ENCODE assay signal across 9 cellular contexts in the genomic region with DNA sequence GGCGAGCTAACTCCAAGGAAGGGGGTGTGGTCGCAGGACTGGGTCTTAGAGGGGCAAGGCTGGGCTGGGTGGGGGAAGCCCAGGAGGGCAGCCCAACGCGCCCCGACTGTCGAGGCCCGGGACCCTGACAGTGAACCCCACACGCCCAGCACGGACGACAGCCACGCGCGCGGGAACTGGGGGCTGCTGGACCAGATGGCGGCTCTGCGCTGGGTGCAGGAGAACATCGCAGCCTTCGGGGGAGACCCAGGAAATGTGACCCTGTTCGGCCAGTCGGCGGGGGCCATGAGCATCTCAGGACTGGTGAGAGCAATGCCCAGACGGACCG. TPM values are rescaled to one million over a fixed set of nuclear protein-coding genes. Genes with fewer than 3 reads are reported as not detected.
DNase-seq lines count a peak whose midpoint lies in the region; FAIRE-seq and TF ChIP-seq lines count a peak whose summit lies in the region.
"Had no signal": no experiment of that assay in that cellular context is flagged by ENCODE, and none has a peak within 500 bp of the region (broad histone marks: within the 10 kb centered on the region; RNA-seq: fewer than 3 reads in every experiment).

No MANE protein-coding gene starts in this region.

- H3K36me3 Mint-ChIP-seq in CD4-positive, alpha-beta memory T cell, result peaks cover 0 to 8% of the 10 kb centered on the region in 2 donors
- no peaks in the 10 kb centered on the region for H3K36me3 Mint-ChIP-seq in progenitor cell of endocrine pancreas (ENCODE audit: insufficient read depth)

- no peaks in the 10 kb centered on the region for H3K36me3 ChIP-seq in CD4-positive, alpha-beta memory T cell (ENCODE audit: insufficient read depth, low read length)
- no peaks in the 10 kb centered on the region for H3K36me3 ChIP-seq in Peyer's patch

- no peaks in the 10 kb centered on the region for H3K27me3 ChIP-seq in CD4-positive, alpha-beta memory T cell (ENCODE audit: insufficient read depth, low read length)
- H3K27me3 ChIP-seq in Peyer's patch, result no peaks in the 10 kb centered on the region

- peaks cover 15% of the 10 kb centered on the region for H3K4me1 ChIP-seq in CD4-positive, alpha-beta memory T cell (ENCODE audit: insufficient read depth, low read length)
- peaks cover 0 to 14% (median 7%) of the 10 kb centered on the region in 4 donors for H3K4me1 ChIP-seq in Peyer's patch

- H3K9me3 ChIP-seq in CD4-positive, alpha-beta memory T cell (ENCODE audit: control insufficient read depth in 1 of 2, low read length in 2 of 2), result no peaks in the 10 kb centered on the region
- no peaks in the 10 kb centered on the region for H3K9me3 ChIP-seq in Peyer's patch

- H3K27ac Mint-ChIP-seq in CD4-positive, alpha-beta memory T cell, result no peak overlapping the region
- no peak overlapping the region for H3K27ac Mint-ChIP-seq in progenitor cell of endocrine pancreas

- H3K27ac ChIP-seq in CD4-positive, alpha-beta memory T cell (ENCODE audit: low read depth, low read length), result no peak overlapping the region
- H3K27ac ChIP-seq in Peyer's patch, result peak overlapping the region in 3 of 4 donors; percentile 37 to 69 (median 63)
- H3K27ac ChIP-seq: epithelial cell of prostate had no signal

- H3K27me3 Mint-ChIP-seq in CD4-positive, alpha-beta memory T cell, result no peaks in the 10 kb centered on the region
- H3K27me3 Mint-ChIP-seq in progenitor cell of endocrine pancreas, result peaks cover 63% of the 10 kb centered on the region

- POLR2A ChIA-PET in CD4-positive, alpha-beta memory T cell (lab: Charles Lee; ENCODE audit: partially characterized antibody), result interaction anchor here (0.9 to 2.2 kb wide), 8 partner anchors 12 to 304 kb away, joined by 3 to 11 read pairs (median 4); partner anchors contain the start of gene CBFB

- FAIRE-seq in H54 (lab: Jason Lieb, UNC), result no peak

- peaks cover 0 to 2% (median 0%) of the 10 kb centered on the region in 8 donors for H3K9me3 Mint-ChIP-seq in CD4-positive, alpha-beta memory T cell
- no peaks in the 10 kb centered on the region for H3K9me3 Mint-ChIP-seq in progenitor cell of endocrine pancreas (ENCODE audit: low read depth)

- H3K4me3 Mint-ChIP-seq in CD4-positive, alpha-beta memory T cell, result peak overlapping the region; percentile 15 to 87 (median 63)
- H3K4me3 Mint-ChIP-seq in progenitor cell of endocrine pancreas (ENCODE audit: low read depth), result peak overlapping the region; percentile 14

- CTCF ChIA-PET in CD4-positive, alpha-beta memory T cell (lab: Charles Lee; ENCODE audit: partially characterized antibody), result no interaction called here

- TF ChIP-seq CTCF in Peyer's patch (IDR thresholded peaks at IDR 0.05) (no peak), epithelial cell of esophagus (IDR thresholded peaks at IDR 0.05; ENCODE audit: insufficient read depth, low read depth, low read length, missing control alignments) (no peak), progenitor cell of endocrine pancreas (IDR thresholded peaks at IDR 0.05; ENCODE audit: unreplicated experiment) (no peak)

- no peak for DNase-seq in CD4-positive, alpha-beta memory T cell
- DNase-seq in Peyer's patch (no peak), epithelial cell of esophagus (ENCODE audit: low read depth) (no peak), progenitor cell of endocrine pancreas (ENCODE audit: low spot score, unreplicated experiment) (no peak), H54 (ENCODE audit: insufficient read length, low spot score) (no peak), SW480 (ENCODE audit: low spot score) (no peak), GOT3 (lab: John Stamatoyannopoulos, UW) (no peak)
- no peak for DNase-seq in activated effector memory CD4-positive, alpha-beta T cell treated with anti-CD3 and anti-CD28 coated beads, Interleukin-2, amount 50 U/mL, for 16 hours

- H3K4me3 ChIP-seq in CD4-positive, alpha-beta memory T cell (ENCODE audit: low read length in 2 of 2), result peak overlapping the region in 1 of 2 donors; percentile 50
- H3K4me3 ChIP-seq in Peyer's patch (peak overlapping the region; percentile 53 to 69 (median 62)), epithelial cell of esophagus (ENCODE audit: low read length) (peak overlapping the region; percentile 15)

- peaks cover 5 to 27% (median 18%) of the 10 kb centered on the region in 4 donors for H3K4me1 Mint-ChIP-seq in CD4-positive, alpha-beta memory T cell
- peaks cover 4% of the 10 kb centered on the region for H3K4me1 Mint-ChIP-seq in progenitor cell of endocrine pancreas (ENCODE audit: low read depth)

- intact Hi-C loops in CD4-positive, alpha-beta memory T cell (cut with micrococcal nuclease), result no loop called here

- TF ChIP-seq POLR2A in Peyer's patch (IDR thresholded peaks at IDR 0.05), result no peak
- TF ChIP-seq POLR2A in H54 (IDR thresholded peaks at IDR 0.05; ENCODE audit: low read depth, low read length), result no peak

RNA-seq across cellular contexts. Expression of gene CES4A, which starts 12.7 kb away (rescaled TPM):
- total RNA-seq in CD4-positive, alpha-beta memory T cell, result 10 to 100 TPM; 19.8 to 21.9 TPM
- 10 to 100 TPM in 1 of 2 donors, 1 to 10 TPM in 1; 4.1 to 12.2 TPM for polyA plus RNA-seq in CD4-positive, alpha-beta memory T cell
- total RNA-seq in Peyer's patch, result 10 to 100 TPM; 13.7 to 26.5 (median 17.9) TPM
- 4.6 and 5.2 TPM in 2 replicates for total RNA-seq in progenitor cell of endocrine pancreas

RNA-seq across cellular contexts. Expression of gene CBFB, which starts 27.8 kb away (rescaled TPM):
- 100 to 1,000 TPM; 112 TPM for total RNA-seq in CD4-positive, alpha-beta memory T cell
- 100 to 1,000 TPM; 102 to 108 TPM for polyA plus RNA-seq in CD4-positive, alpha-beta memory T cell
- total RNA-seq in Peyer's patch (10 to 100 TPM; 14.0 to 30.5 (median 26.6) TPM), progenitor cell of endocrine pancreas (86.6 and 87.3 TPM in 2 replicates)

RNA-seq across cellular contexts. Expression of gene CES3, which starts 40.1 kb away (rescaled TPM):
- total RNA-seq in CD4-positive, alpha-beta memory T cell, result under 1 TPM; 0.32 to 0.61 TPM
- not detected for polyA plus RNA-seq in CD4-positive, alpha-beta memory T cell
- total RNA-seq in Peyer's patch (100 to 1,000 TPM in 3 of 4 donors, 10 to 100 TPM in 1; 28.9 to 227 (median 161) TPM), progenitor cell of endocrine pancreas (2.7 and 4.8 TPM in 2 replicates)
